In the genomic region with DNA sequence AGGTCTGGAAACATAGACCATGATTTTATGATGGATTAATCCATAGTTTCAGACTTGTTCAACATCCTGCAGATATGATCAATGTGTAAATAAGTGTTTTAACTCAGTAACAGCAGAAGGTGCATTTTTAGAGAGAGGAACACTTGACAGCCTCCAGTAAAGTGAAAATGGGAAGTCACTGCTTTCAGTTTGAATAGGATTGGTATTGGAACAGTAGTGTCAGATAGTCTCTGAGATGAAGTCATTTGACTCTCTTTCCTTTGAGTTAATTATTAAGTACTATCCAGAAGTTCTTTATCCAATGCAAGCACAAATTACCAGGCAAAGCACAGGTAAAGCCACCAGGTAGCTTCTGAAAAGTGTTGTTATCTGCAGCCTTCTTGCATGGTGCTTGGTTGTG, we compare ENCODE assay signal across 16 cellular contexts. TPM values are rescaled to one million over a fixed set of nuclear protein-coding genes. Genes with fewer than 3 reads are reported as not detected.
DNase-seq lines count a peak whose midpoint lies in the region; ATAC-seq and TF ChIP-seq lines count a peak whose summit lies in the region.
"Had no signal": no experiment of that assay in that cellular context is flagged by ENCODE, and none has a peak within 500 bp of the region (broad histone marks: within the 10 kb centered on the region; RNA-seq: fewer than 3 reads in every experiment).

No MANE protein-coding gene starts in this region.

- peak; percentile 92 for ATAC-seq in GM18502 (IDR thresholded peaks at IDR 0.05; ENCODE audit: poor library complexity, unreplicated experiment)
- peak; percentile 62 for ATAC-seq in GM19455 (IDR thresholded peaks at IDR 0.05; ENCODE audit: unreplicated experiment)
- peak; percentile 98 for ATAC-seq in HG02885 (IDR thresholded peaks at IDR 0.05; ENCODE audit: poor library complexity, unreplicated experiment)
- ATAC-seq in HG03565 (IDR thresholded peaks at IDR 0.05; ENCODE audit: unreplicated experiment), result peak; percentile 98
- ATAC-seq in stimulated activated naive CD8-positive, alpha-beta T cell treated with anti-CD3 and anti-CD28 coated beads, Interleukin-15, Interleukin-2, amounts not matched to agents 100 U/mL and 50 U/mL, for 24 hours, result no peak
- no peak for ATAC-seq in heart right ventricle
- ATAC-seq: SK-N-SH treated with all-trans-retinoic acid at 6 μM for 48 hours; stimulated activated memory B cell treated with anti-CD40 and anti-IgM and Interleukin-4, amounts not matched to agents 10 μg/mL and 1 μg/mL and 100 μg/mL, for 72 hours had no signal

- no peak overlapping the region for H3K4me3 ChIP-seq in heart right ventricle
- H3K4me3 ChIP-seq: coronary artery had no signal

- no peak for DNase-seq in stimulated activated CD4-positive, alpha-beta T cell treated with anti-CD3 and anti-CD28 coated beads, Interleukin-2, amount 100 ng/mL, for 48 hours
- no peak for DNase-seq in stimulated activated naive CD8-positive, alpha-beta T cell treated with anti-CD3 and anti-CD28 coated beads, Interleukin-15, Interleukin-2, amounts not matched to agents 100 U/mL and 50 U/mL, for 24 hours
- DNase-seq in heart right ventricle (no peak), NCI-H187 treated with DMSO at 0.1 percent for 48 hours (lab: John Stamatoyannopoulos, UW) (no peak)
- DNase-seq: activated CD4-positive, alpha-beta memory T cell treated with anti-CD3 and anti-CD28 coated beads for 36 hours; activated naive CD8-positive, alpha-beta T cell treated with anti-CD3 and anti-CD28 coated beads for 36 hours; foreskin fibroblast; NCI-H748 treated with DMSO at 0.1 percent for 48 hours had no signal

- H3K36me3 ChIP-seq in heart right ventricle, result no peaks in the 10 kb centered on the region
- H3K36me3 ChIP-seq: neutrophil had no signal

- H3K27ac ChIP-seq in heart right ventricle, result no peak overlapping the region
- H3K27ac ChIP-seq: coronary artery, neutrophil had no signal

- no peak for TF ChIP-seq CTCF in heart right ventricle (IDR thresholded peaks at IDR 0.05)

- no peaks in the 10 kb centered on the region for H3K9me3 ChIP-seq in heart right ventricle
- H3K9me3 ChIP-seq: neutrophil had no signal

- peaks cover 0 to 16% (median 0%) of the 10 kb centered on the region in 9 donors for H3K4me1 ChIP-seq in heart right ventricle

- no peaks in the 10 kb centered on the region for H3K27me3 ChIP-seq in heart right ventricle
- H3K27me3 ChIP-seq: neutrophil had no signal

- intact Hi-C loops in heart right ventricle (cut with DNase I), result no loop called here

RNA-seq across cellular contexts. Expression of a gene that starts 14.5 kb away (rescaled TPM):
- 1 to 10 TPM; 3.2 to 7.6 (median 4.8) TPM for total RNA-seq in heart right ventricle
- 1 to 10 TPM in 1 of 2 donors, under 1 TPM in 1; 0.91 to 2.9 TPM for polyA plus RNA-seq in heart right ventricle
- total RNA-seq: activated CD4-positive, alpha-beta memory T cell treated with anti-CD3 and anti-CD28 coated beads for 36 hours; activated naive CD8-positive, alpha-beta T cell treated with anti-CD3 and anti-CD28 coated beads for 36 hours had no signal

Comparison
In these comparisons a context has a peak if more than half of its experiments do, and no peak if none do; other contexts are left out.
1. ATAC-seq: peak in GM18502 (single experiment), GM19455 (single experiment), HG02885 (single experiment) and HG03565 (single experiment); none in stimulated activated naive CD8-positive, alpha-beta T cell treated with anti-CD3 and anti-CD28 coated beads, Interleukin-15, Interleukin-2, amounts not matched to agents 100 U/mL and 50 U/mL, for 24 hours (single experiment) and heart right ventricle (0 of 8).